Comparison of ENCODE assay signal across 8 cellular contexts in genomic region chr6:167093922-167094432, GRCh38.
DNase-seq lines count a peak whose midpoint lies in the region; ATAC-seq and TF ChIP-seq lines count a peak whose summit lies in the region.

No MANE protein-coding gene starts in this region.

- DNase-seq in GM12864 (ENCODE audit: low read depth) = peak; percentile 80
- DNase-seq in RPMI8226 = peak; percentile 66
- DNase-seq in activated naive CD8-positive, alpha-beta T cell treated with anti-CD3 and anti-CD28 coated beads, Interleukin-2, amount 50 U/mL, for 16 hours (ENCODE audit: low read depth, low spot score) = peak; percentile 45
- peak in 3 of 4 experiments; percentile 26 to 42 (median 33) for DNase-seq in stimulated activated CD4-positive, alpha-beta T cell treated with anti-CD3 and anti-CD28 coated beads, Interleukin-1b, Interleukin-23, amount 100 ng/mL, for 24 hours (ENCODE audit: low read depth in 4 of 4, low spot score in 1 of 4)
- DNase-seq in NCI-H2171 treated with DMSO at 0.1 percent for 48 hours (lab: John Stamatoyannopoulos, UW) = no peak
- DNase-seq in NCI-H82 (lab: John Stamatoyannopoulos, UW) = no peak
- no peak for DNase-seq in HuH-7 (ENCODE audit: low spot score)

- no peak for TF ChIP-seq CTCF in GM12864 (IDR thresholded peaks at IDR 0.05; ENCODE audit: low read depth, low read length, missing control alignments)

- peak; percentile 40 for ATAC-seq in GM21825 (IDR thresholded peaks at IDR 0.05; ENCODE audit: unreplicated experiment)

- H3K4me3 ChIP-seq in GM12864 (ENCODE audit: low read depth, low read length) = peak overlapping the region; percentile 61

Comparison
In these comparisons a context has a peak if more than half of its experiments do, and no peak if none do; other contexts are left out.
1. DNase-seq: peak in GM12864 (single experiment), RPMI8226 (single experiment), activated naive CD8-positive, alpha-beta T cell treated with anti-CD3 and anti-CD28 coated beads, Interleukin-2, amount 50 U/mL, for 16 hours (single experiment) and stimulated activated CD4-positive, alpha-beta T cell treated with anti-CD3 and anti-CD28 coated beads, Interleukin-1b, Interleukin-23, amount 100 ng/mL, for 24 hours (3 of 4); none in NCI-H2171 treated with DMSO at 0.1 percent for 48 hours (single experiment), NCI-H82 (single experiment) and HuH-7 (single experiment).